In the genomic region with DNA sequence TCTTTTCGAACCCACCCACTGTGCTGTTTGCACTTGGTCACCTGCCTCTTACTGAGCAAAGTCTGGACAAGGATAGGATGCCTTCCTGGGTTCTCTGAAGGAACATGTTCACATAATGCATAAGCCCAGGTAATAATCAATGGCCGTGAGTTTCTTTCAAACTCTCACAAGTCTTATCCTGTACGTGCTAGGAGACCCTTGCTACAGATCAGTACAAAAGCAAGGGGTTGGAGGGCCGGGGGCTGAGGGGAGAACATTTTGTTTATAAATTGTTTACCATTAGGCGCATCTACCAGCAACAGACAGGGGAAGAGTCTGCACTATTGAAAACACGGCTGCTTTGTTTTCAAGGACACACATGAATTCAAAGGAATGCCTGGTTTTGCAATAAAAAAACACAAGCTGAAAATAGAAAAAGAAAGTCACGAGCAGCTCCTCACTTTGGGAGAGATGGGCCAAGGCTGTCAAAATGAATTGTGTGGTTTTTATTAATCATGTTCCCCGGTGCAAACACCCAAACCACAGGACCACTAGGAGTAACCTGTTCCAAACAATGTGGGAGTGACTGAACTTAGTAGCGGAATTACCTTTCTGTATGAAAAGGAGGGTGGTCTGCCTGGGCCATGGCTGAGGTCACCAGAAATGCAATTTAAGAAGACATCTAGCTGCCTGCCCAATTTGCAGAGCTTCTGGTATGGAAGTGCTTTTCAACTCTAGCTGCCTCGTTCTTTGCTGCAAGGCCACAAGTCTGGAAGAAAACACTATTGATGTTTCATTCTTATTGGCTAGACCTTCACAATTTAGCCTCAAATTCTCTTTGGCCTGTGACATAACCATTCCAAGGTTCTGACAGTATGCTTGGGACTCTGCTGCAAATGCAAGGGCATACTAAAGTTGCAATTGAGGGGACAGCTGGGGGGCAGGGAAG, we compare ENCODE assay signal across 13 cellular contexts.
DNase-seq lines count a peak whose midpoint lies in the region; ATAC-seq and TF ChIP-seq lines count a peak whose summit lies in the region.
"Had no signal": no experiment of that assay in that cellular context is flagged by ENCODE, and none has a peak within 500 bp of the region (broad histone marks: within the 10 kb centered on the region; RNA-seq: fewer than 3 reads in every experiment).

No MANE protein-coding gene starts in this region.

- H3K4me3 ChIP-seq in BLaER1 (no peak overlapping the region), fibroblast of villous mesenchyme (ENCODE audit: low read depth, low read length) (no peak overlapping the region), esophagus squamous epithelium (no peak overlapping the region), Peyer's patch (no peak overlapping the region)
- H3K4me3 ChIP-seq: skin epidermis had no signal

- H3K36me3 ChIP-seq in BLaER1: no peaks in the 10 kb centered on the region
- H3K36me3 ChIP-seq in esophagus squamous epithelium: no peaks in the 10 kb centered on the region
- no peaks in the 10 kb centered on the region for H3K36me3 ChIP-seq in Peyer's patch

- H3K27me3 ChIP-seq in BLaER1 (no peaks in the 10 kb centered on the region; the same call in 1 of the 2 replicates), esophagus squamous epithelium (peaks cover 0 to under 1% (median 0%) of the 10 kb centered on the region in 4 donors), Peyer's patch (no peaks in the 10 kb centered on the region)

- no peak for TF ChIP-seq CTCF in fibroblast of villous mesenchyme (IDR thresholded peaks at IDR 0.05; ENCODE audit: insufficient read depth, low read depth, low read length)
- TF ChIP-seq CTCF in esophagus squamous epithelium (IDR thresholded peaks at IDR 0.05): no peak
- TF ChIP-seq CTCF in Peyer's patch (IDR thresholded peaks at IDR 0.05): no peak

- no peaks in the 10 kb centered on the region for H3K9me3 ChIP-seq in BLaER1
- H3K9me3 ChIP-seq in esophagus squamous epithelium: no peaks in the 10 kb centered on the region
- no peaks in the 10 kb centered on the region for H3K9me3 ChIP-seq in Peyer's patch

- ATAC-seq in SK-N-SH treated with all-trans-retinoic acid at 6 μM for 48 hours (peak; percentile 49), sciatic nerve (peak; percentile 90)
- ATAC-seq: activated CD8-positive, alpha-beta T cell treated with anti-CD3 and anti-CD28 coated beads, Interleukin-2, amount 10 ng/mL, durations not matched to agents 7 days and 5 days had no signal

- H3K4me2 ChIP-seq in BLaER1: peak overlapping the region; percentile 85

- intact Hi-C loops in sciatic nerve (cut with DNase I) (no loop called here), esophagus squamous epithelium (cut with DNase I) (no loop called here)

- H4K20me1 ChIP-seq in BLaER1: peaks cover 10% of the 10 kb centered on the region; the same call in 1 of the 2 replicates

- H3K4me1 ChIP-seq in BLaER1 (peaks cover 42% of the 10 kb centered on the region), esophagus squamous epithelium (peaks cover 0 to 18% (median 3%) of the 10 kb centered on the region in 3 donors), Peyer's patch (no peaks in the 10 kb centered on the region)

- H3K27ac ChIP-seq in BLaER1 (no peak overlapping the region), esophagus squamous epithelium (peak overlapping the region in 2 of 4 donors; percentile 45 to 61), Peyer's patch (peak overlapping the region in 1 of 4 donors; percentile 13)

- 0 out of 2 replicates have a peak overlapping the region, but pooled peaks have one; percentile 30 for H3K9ac ChIP-seq in BLaER1

- 37 to 47% methylated on average over 10 of the region's 10 CpGs for WGBS in esophagus squamous epithelium, 2 donors

- TF ChIP-seq POLR2A in esophagus squamous epithelium (IDR thresholded peaks at IDR 0.05): no peak
- TF ChIP-seq POLR2A in Peyer's patch (IDR thresholded peaks at IDR 0.05): no peak

- peak; percentile 60 for DNase-seq in fibroblast of villous mesenchyme (ENCODE audit: low read depth)
- no peak for DNase-seq in sciatic nerve (ENCODE audit: low spot score)
- no peak for DNase-seq in NCI-H1930 (lab: John Stamatoyannopoulos, UW)
- DNase-seq in esophagus squamous epithelium (lab: John Stamatoyannopoulos, UW): no peak
- no peak for DNase-seq in Peyer's patch
- DNase-seq in 8988T: no peak
- DNase-seq: activated CD8-positive, alpha-beta T cell treated with anti-CD3 and anti-CD28 coated beads, Interleukin-2, amount 10 ng/mL, durations not matched to agents 7 days and 5 days; CD8-positive, alpha-beta memory T cell; effector CD8-positive, alpha-beta T cell; NCI-H1694 treated with DMSO at 0.1 percent for 48 hours had no signal

TF ChIP-seq in SK-N-SH treated with all-trans-retinoic acid at 6 μM for 48 hours, 23 proteins besides CTCF, POLR2A, EP300 and RAD21 (continues in another document):
- TF ChIP-seq ZNF565 (CRISPR knock-in tag; conservative IDR thresholded peaks at IDR 0.05; ENCODE audit: low read depth): no peak
- TF ChIP-seq RARB (CRISPR knock-in tag; IDR thresholded peaks at IDR 0.05): no peak
- no peak for TF ChIP-seq PATZ1 (CRISPR knock-in tag; IDR thresholded peaks at IDR 0.05; ENCODE audit: borderline replicate concordance)
- no peak for TF ChIP-seq TOX (CRISPR knock-in tag; IDR thresholded peaks at IDR 0.05; ENCODE audit: borderline replicate concordance)
- TF ChIP-seq POU6F1 (CRISPR knock-in tag; IDR thresholded peaks at IDR 0.05; ENCODE audit: borderline replicate concordance, low read depth): no peak
- no peak for TF ChIP-seq ZC3H10 (CRISPR knock-in tag; IDR thresholded peaks at IDR 0.05)
- no peak for TF ChIP-seq CREB5 (CRISPR knock-in tag; IDR thresholded peaks at IDR 0.05; ENCODE audit: low read depth)
- TF ChIP-seq, protein P1, sequence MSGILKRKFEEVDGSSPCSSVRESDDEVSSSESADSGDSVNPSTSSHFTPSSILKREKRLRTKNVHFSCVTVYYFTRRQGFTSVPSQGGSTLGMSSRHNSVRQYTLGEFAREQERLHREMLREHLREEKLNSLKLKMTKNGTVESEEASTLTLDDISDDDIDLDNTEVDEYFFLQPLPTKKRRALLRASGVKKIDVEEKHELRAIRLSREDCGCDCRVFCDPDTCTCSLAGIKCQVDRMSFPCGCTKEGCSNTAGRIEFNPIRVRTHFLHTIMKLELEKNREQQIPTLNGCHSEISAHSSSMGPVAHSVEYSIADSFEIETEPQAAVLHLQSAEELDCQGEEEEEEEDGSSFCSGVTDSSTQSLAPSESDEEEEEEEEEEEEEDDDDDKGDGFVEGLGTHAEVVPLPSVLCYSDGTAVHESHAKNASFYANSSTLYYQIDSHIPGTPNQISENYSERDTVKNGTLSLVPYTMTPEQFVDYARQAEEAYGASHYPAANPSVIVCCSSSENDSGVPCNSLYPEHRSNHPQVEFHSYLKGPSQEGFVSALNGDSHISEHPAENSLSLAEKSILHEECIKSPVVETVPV (CRISPR knock-in tag; IDR thresholded peaks at IDR 0.05): no peak
